ENCODE assay signal across 22 cellular contexts in genomic region chr12:13563743-13564125, GRCh38.
"Had no signal": no experiment of that assay in that cellular context is flagged by ENCODE, and none has a peak within 500 bp of the region (broad histone marks: within the 10 kb centered on the region; RNA-seq: fewer than 3 reads in every experiment).

No MANE protein-coding gene starts in this region.

- H3K4me1 ChIP-seq: colonic mucosa, esophagus muscularis mucosa, foreskin keratinocyte, gastroesophageal sphincter, heart left ventricle, left ventricle myocardium inferior, lower lobe of right lung had no signal

- H2AFZ ChIP-seq: hepatocyte had no signal

- ATAC-seq: effector memory CD8-positive, alpha-beta T cell; foreskin keratinocyte; gastroesophageal sphincter; heart left ventricle; left colon; left lobe of liver; mucosa of descending colon had no signal

- H3K4me3 Mint-ChIP-seq: dendritic cell treated with granulocyte-macrophage colony-stimulating factor and Interleukin-4, amounts not matched to agents 40 ng/mL and 50 ng/mL, for 4 days; effector memory CD8-positive, alpha-beta T cell; endodermal cell; immature natural killer cell; mesothelial cell of epicardium had no signal

- H3K4me2 ChIP-seq: hepatocyte had no signal

- DNase-seq: colonic mucosa; cortex of kidney; effector CD8-positive, alpha-beta T cell; effector memory CD8-positive, alpha-beta T cell; endodermal cell; foreskin keratinocyte; hypothalamus; immature natural killer cell; islet precursor cell; kidney glomerular epithelial cell; left colon; left ventricle myocardium inferior; mesenchymal stem cell; mucosa of descending colon had no signal

- H3K36me3 ChIP-seq: colonic mucosa, esophagus muscularis mucosa, gastroesophageal sphincter, heart left ventricle, left ventricle myocardium inferior, lower lobe of right lung had no signal

- H3K4me1 Mint-ChIP-seq: endodermal cell, immature natural killer cell, mesothelial cell of epicardium had no signal

- H3K36me3 Mint-ChIP-seq: immature natural killer cell, mesothelial cell of epicardium had no signal

- H3K27ac ChIP-seq: colonic mucosa, esophagus muscularis mucosa, foreskin keratinocyte, gastroesophageal sphincter, heart left ventricle, hepatocyte, left ventricle myocardium inferior, lower lobe of right lung had no signal

- H3K4me3 ChIP-seq: colonic mucosa, esophagus muscularis mucosa, gastroesophageal sphincter, heart left ventricle, hepatocyte, left ventricle myocardium inferior, lower lobe of right lung, mucosa of descending colon had no signal

- H3K27ac Mint-ChIP-seq: dendritic cell treated with granulocyte-macrophage colony-stimulating factor and Interleukin-4, amounts not matched to agents 40 ng/mL and 50 ng/mL, for 4 days; effector memory CD8-positive, alpha-beta T cell; endodermal cell; immature natural killer cell; mesothelial cell of epicardium had no signal

- H3K79me2 ChIP-seq: hepatocyte had no signal

- H3K27me3 Mint-ChIP-seq: dendritic cell treated with granulocyte-macrophage colony-stimulating factor and Interleukin-4, amounts not matched to agents 40 ng/mL and 50 ng/mL, for 4 days had no signal

- H3K27me3 ChIP-seq: colonic mucosa, esophagus muscularis mucosa, foreskin keratinocyte, gastroesophageal sphincter, heart left ventricle, hepatocyte had no signal

- H3K9me3 ChIP-seq: colonic mucosa, esophagus muscularis mucosa, gastroesophageal sphincter, heart left ventricle, left ventricle myocardium inferior, lower lobe of right lung, mucosa of descending colon had no signal
